In the genomic region with DNA sequence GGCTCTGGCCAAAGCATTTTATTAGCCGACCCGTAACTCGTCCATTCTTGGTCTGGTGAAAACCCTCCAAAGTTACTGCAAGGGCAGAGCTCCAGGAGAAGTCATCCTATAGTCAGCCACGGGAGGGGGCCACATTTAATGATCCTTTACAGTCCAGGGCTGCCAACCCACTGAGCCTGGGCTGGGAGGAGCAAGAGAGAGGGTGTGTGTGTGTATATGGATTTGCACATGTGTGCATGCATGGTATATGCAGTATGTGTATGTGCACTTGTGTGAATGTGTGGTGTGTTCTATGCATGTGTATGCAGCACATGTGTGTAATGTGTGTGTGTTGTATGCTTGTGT, we compare ENCODE assay signal across 29 cellular contexts. TPM values are rescaled to one million over a fixed set of nuclear protein-coding genes. Genes with fewer than 3 reads are reported as not detected.
"Had no signal": no experiment of that assay in that cellular context is flagged by ENCODE, and none has a peak within 500 bp of the region (broad histone marks: within the 10 kb centered on the region; RNA-seq: fewer than 3 reads in every experiment).

No MANE protein-coding gene starts in this region.

- FAIRE-seq: endometrium had no signal

- H3K9me3 ChIP-seq: colonic mucosa, right lobe of liver had no signal

- H3K36me3 ChIP-seq: cardiac muscle cell, colonic mucosa, esophagus squamous epithelium, heart right ventricle, left ventricle myocardium inferior, right lobe of liver, thoracic aorta, upper lobe of left lung had no signal

- H3K27me3 ChIP-seq: body of pancreas, right lobe of liver had no signal

- ATAC-seq: activated naive CD4-positive, alpha-beta T cell treated with anti-CD3 and anti-CD28 coated beads, Interleukin-2, amount 50 U/mL, for 72 hours; activated T-cell treated with anti-CD3 and anti-CD28 coated beads, Interleukin-2, amount 50 U/mL, for 72 hours; body of pancreas; heart right ventricle; natural killer cell; right lobe of liver; stimulated activated naive CD8-positive, alpha-beta T cell treated with anti-CD3 and anti-CD28 coated beads, Interleukin-15, Interleukin-2, amounts not matched to agents 100 U/mL and 50 U/mL, for 24 hours had no signal

- H3K4me3 Mint-ChIP-seq: activated T-cell treated with anti-CD3 and anti-CD28 coated beads, Interleukin-2, amount 50 U/mL, for 72 hours; natural killer cell had no signal

- H3K4me3 ChIP-seq: body of pancreas, cardiac muscle cell, colonic mucosa, esophagus squamous epithelium, heart right ventricle, left ventricle myocardium inferior, lung, right lobe of liver, skin epidermis, thoracic aorta, upper lobe of left lung had no signal

- H3K27ac ChIP-seq: body of pancreas, cardiac muscle cell, colonic mucosa, epithelial cell of prostate, esophagus squamous epithelium, heart right ventricle, left ventricle myocardium inferior, right lobe of liver, skin epidermis, thoracic aorta, upper lobe of left lung had no signal

- H3K27ac Mint-ChIP-seq: activated naive CD4-positive, alpha-beta T cell treated with anti-CD3 and anti-CD28 coated beads, Interleukin-2, amount 50 U/mL, for 72 hours; activated T-cell treated with anti-CD3 and anti-CD28 coated beads, Interleukin-2, amount 50 U/mL, for 72 hours; natural killer cell had no signal

- DNase-seq: activated CD4-positive, alpha-beta T cell treated with anti-CD3 and anti-CD28 coated beads for 4 hours; activated CD4-positive, alpha-beta T cell treated with anti-CD3 and anti-CD28 coated beads, Interleukin-2, amount 50 U/mL, for 4 hours; activated naive CD4-positive, alpha-beta T cell; activated T-cell treated with anti-CD3 and anti-CD28 coated beads for 4 hours; activated T-cell treated with anti-CD3 and anti-CD28 coated beads, Interleukin-2, amount 50 U/mL, for 72 hours; cerebellar nuclear complex; colonic mucosa; effector CD8-positive, alpha-beta T cell; esophagus squamous epithelium; heart right ventricle; left ventricle myocardium inferior; mesendoderm; natural killer cell; right lobe of liver; stimulated activated CD4-positive, alpha-beta T cell treated with anti-CD3 and anti-CD28 coated beads, Interleukin-12 subunit alpha, Interleukin-12 subunit beta, amount 100 ng/mL, for 4 hours; stimulated activated CD4-positive, alpha-beta T cell treated with anti-CD3 and anti-CD28 coated beads, Interleukin-4, amount 100 ng/mL, for 1 hour; stimulated activated naive CD8-positive, alpha-beta T cell treated with anti-CD3 and anti-CD28 coated beads, Interleukin-15, Interleukin-2, amounts not matched to agents 100 U/mL and 50 U/mL, for 24 hours had no signal

- H3K4me1 ChIP-seq: colonic mucosa had no signal

RNA-seq across cellular contexts. Expression of a gene that starts 4.2 kb away (rescaled TPM):
- total RNA-seq: activated naive CD4-positive, alpha-beta T cell treated with anti-CD3 and anti-CD28 coated beads, Interleukin-2, amount 50 U/mL, for 72 hours; activated T-cell treated with anti-CD3 and anti-CD28 coated beads, Interleukin-2, amount 50 U/mL, for 72 hours; body of pancreas; dermis microvascular lymphatic vessel endothelial cell; glomerular endothelial cell; mononuclear cell; natural killer cell; thoracic aorta; upper lobe of left lung had no signal
